ENCODE assay signal across 19 cellular contexts in genomic region chr12:56695327-56696101, GRCh38. TPM values are rescaled to one million over a fixed set of nuclear protein-coding genes. Genes with fewer than 3 reads are reported as not detected.
DNase-seq lines count a peak whose midpoint lies in the region; ATAC-seq and TF ChIP-seq lines count a peak whose summit lies in the region.
"Had no signal": no experiment of that assay in that cellular context is flagged by ENCODE, and none has a peak within 500 bp of the region (broad histone marks: within the 10 kb centered on the region; RNA-seq: fewer than 3 reads in every experiment).

No MANE protein-coding gene starts in this region.

- H3K4me1 ChIP-seq in PC-3 (ENCODE audit: insufficient read depth, low read length) (no peaks in the 10 kb centered on the region), psoas muscle (peaks cover 19% of the 10 kb centered on the region), mucosa of descending colon (ENCODE audit: low read depth) (no peaks in the 10 kb centered on the region)
- H3K4me1 ChIP-seq in naive thymus-derived CD4-positive, alpha-beta T cell (ENCODE audit: control insufficient read depth in 2 of 2, insufficient read depth in 2 of 2, low read length in 2 of 2) = no peaks in the 10 kb centered on the region
- H3K4me1 ChIP-seq: breast epithelium, prostate gland, upper lobe of right lung had no signal

- intact Hi-C loops in PC-3 (cut with micrococcal nuclease) = no loop called here
- intact Hi-C loops in psoas muscle (cut with DNase I) = no loop called here
- intact Hi-C loops in mucosa of descending colon (cut with DNase I, micrococcal nuclease) = no loop called here
- intact Hi-C loops in naive thymus-derived CD4-positive, alpha-beta T cell (cut with micrococcal nuclease) = no loop called here

- H3K27ac Mint-ChIP-seq in naive thymus-derived CD4-positive, alpha-beta T cell = peak overlapping the region in 3 of 9 donors; percentile 14 to 78 (median 37)
- H3K27ac Mint-ChIP-seq: activated naive CD8-positive, alpha-beta T cell; stimulated activated naive CD8-positive, alpha-beta T cell treated with anti-CD3 and anti-CD28 coated beads, Interleukin-15, Interleukin-2, amounts not matched to agents 100 ng/mL and 50 ng/mL, for 24 hours had no signal

- POLR2A ChIA-PET in PC-3 (lab: Charles Lee; ENCODE audit: unreplicated experiment) = interaction anchor here (0.7 kb wide), 1 partner anchor 392 kb away, joined by 5 read pairs; no protein-coding TSS in a partner anchor
- POLR2A ChIA-PET in naive thymus-derived CD4-positive, alpha-beta T cell (lab: Charles Lee) = no interaction called here

- ATAC-seq in PC-3 (peak; percentile 31; the same call in 1 of the 2 replicates), psoas muscle (peak; percentile 54 to 78 (median 67)), mucosa of descending colon (no peak)
- no peak for ATAC-seq in naive thymus-derived CD4-positive, alpha-beta T cell
- ATAC-seq: upper lobe of right lung had no signal

- H3K27me3 ChIP-seq in PC-3 (ENCODE audit: low read length) (no peaks in the 10 kb centered on the region), psoas muscle (ENCODE audit: insufficient read depth in 3 of 3, low read length in 2 of 3) (no peaks in the 10 kb centered on the region)
- H3K27me3 ChIP-seq in naive thymus-derived CD4-positive, alpha-beta T cell (ENCODE audit: control insufficient read depth in 2 of 2, insufficient read depth in 2 of 2, low read length in 2 of 2) = no peaks in the 10 kb centered on the region
- H3K27me3 ChIP-seq: breast epithelium, upper lobe of right lung had no signal

- WGBS in psoas muscle, 3 donors = 26 to 41% (median 28%) methylated on average over 2 of the region's 2 CpGs

- H3K4me3 ChIP-seq in PC-3 (ENCODE audit: low read length) = no peak overlapping the region
- H3K4me3 ChIP-seq in psoas muscle = no peak overlapping the region
- no peak overlapping the region for H3K4me3 ChIP-seq in mucosa of descending colon
- H3K4me3 ChIP-seq in naive thymus-derived CD4-positive, alpha-beta T cell (ENCODE audit: low read length) = no peak overlapping the region
- H3K4me3 ChIP-seq: breast epithelium, prostate gland, upper lobe of right lung had no signal

- peaks cover 0 to 3% (median 0%) of the 10 kb centered on the region in 5 donors for H3K36me3 Mint-ChIP-seq in naive thymus-derived CD4-positive, alpha-beta T cell
- H3K36me3 Mint-ChIP-seq: activated naive CD8-positive, alpha-beta T cell had no signal

- no peaks in the 10 kb centered on the region for H3K79me2 ChIP-seq in PC-3 (ENCODE audit: low read length)

- no TSS peak for BruUV-seq in PC-3 (replicated peaks; lab: Mats Ljungman, UMichigan)

- H3K9me3 ChIP-seq in PC-3 (ENCODE audit: low read length) (no peaks in the 10 kb centered on the region), psoas muscle (no peaks in the 10 kb centered on the region), mucosa of descending colon (no peaks in the 10 kb centered on the region)
- H3K9me3 ChIP-seq in naive thymus-derived CD4-positive, alpha-beta T cell (ENCODE audit: control insufficient read depth in 2 of 3, low read length in 3 of 3) = no peaks in the 10 kb centered on the region
- H3K9me3 ChIP-seq: breast epithelium, prostate gland, upper lobe of right lung had no signal

- DNase-seq in DMS 273 (lab: John Stamatoyannopoulos, UW; ENCODE audit: unreplicated experiment) = peak; percentile 35
- DNase-seq in DMS 273 treated with DMSO at 0.1 percent for 48 hours (lab: John Stamatoyannopoulos, UW) = no peak
- DNase-seq in PC-3 = no peak
- peak; percentile 31 to 54 for DNase-seq in erythroblast (lab: John Stamatoyannopoulos, UW)
- DNase-seq in psoas muscle = no peak
- DNase-seq in mucosa of descending colon = no peak
- no peak for DNase-seq in naive thymus-derived CD4-positive, alpha-beta T cell
- no peak for DNase-seq in cerebellar cortex (ENCODE audit: low spot score)
- DNase-seq: activated CD4-positive, alpha-beta T cell treated with anti-CD3 and anti-CD28 coated beads for 4 hours; hypothalamus; NCI-H1105 treated with DMSO at 0.1 percent for 48 hours; NCI-H345 had no signal

- no peak overlapping the region for H3K9ac ChIP-seq in PC-3 (ENCODE audit: low read length)

- TF ChIP-seq CTCF in PC-3 (conservative IDR thresholded peaks at IDR 0.05; ENCODE audit: low read depth, low read length) = no peak
- TF ChIP-seq CTCF in psoas muscle (IDR thresholded peaks at IDR 0.05) = no peak
- no peak for TF ChIP-seq CTCF in mucosa of descending colon (IDR thresholded peaks at IDR 0.05)

- no peak for TF ChIP-seq POLR2A in erythroblast (IDR thresholded peaks at IDR 0.05; ENCODE audit: low read length)

- H3K27me3 Mint-ChIP-seq in naive thymus-derived CD4-positive, alpha-beta T cell = peaks cover 0 to under 1% (median 0%) of the 10 kb centered on the region in 5 donors
- H3K27me3 Mint-ChIP-seq: activated naive CD8-positive, alpha-beta T cell; stimulated activated naive CD8-positive, alpha-beta T cell treated with anti-CD3 and anti-CD28 coated beads, Interleukin-15, Interleukin-2, amounts not matched to agents 100 ng/mL and 50 ng/mL, for 24 hours had no signal

- H3K36me3 ChIP-seq in PC-3 (ENCODE audit: low read depth, low read length) (no peaks in the 10 kb centered on the region), psoas muscle (ENCODE audit: insufficient read depth in 1 of 2, low read depth in 1 of 2) (no peaks in the 10 kb centered on the region), mucosa of descending colon (ENCODE audit: low read depth) (no peaks in the 10 kb centered on the region)
- no peaks in the 10 kb centered on the region for H3K36me3 ChIP-seq in naive thymus-derived CD4-positive, alpha-beta T cell (ENCODE audit: control insufficient read depth in 2 of 3, insufficient read depth in 3 of 3, low read length in 3 of 3)
- H3K36me3 ChIP-seq: breast epithelium, prostate gland, upper lobe of right lung had no signal

- H3K27ac ChIP-seq in PC-3 (ENCODE audit: low read length) = no peak overlapping the region
- peak overlapping the region; percentile 76 for H3K27ac ChIP-seq in psoas muscle
- no peak overlapping the region for H3K27ac ChIP-seq in naive thymus-derived CD4-positive, alpha-beta T cell (ENCODE audit: low read depth, low read length)
- H3K27ac ChIP-seq: 22Rv1, breast epithelium, C4-2B, upper lobe of right lung had no signal

- H2AFZ ChIP-seq in PC-3 (ENCODE audit: low read length) = no peak overlapping the region

- H3K9me3 Mint-ChIP-seq in naive thymus-derived CD4-positive, alpha-beta T cell = peaks cover 0 to 2% (median 0%) of the 10 kb centered on the region in 11 donors
- H3K9me3 Mint-ChIP-seq: stimulated activated naive CD8-positive, alpha-beta T cell treated with anti-CD3 and anti-CD28 coated beads, Interleukin-15, Interleukin-2, amounts not matched to agents 100 ng/mL and 50 ng/mL, for 24 hours had no signal

- no peaks in the 10 kb centered on the region for H3F3A ChIP-seq in PC-3 (ENCODE audit: low read length, unreplicated experiment)

- no peak overlapping the region for H3K4me2 ChIP-seq in PC-3 (ENCODE audit: low read length)

- H3K4me1 Mint-ChIP-seq in naive thymus-derived CD4-positive, alpha-beta T cell = peaks cover 0 to 6% (median 0%) of the 10 kb centered on the region in 7 donors

- no peaks in the 10 kb centered on the region for H4K20me1 ChIP-seq in PC-3 (ENCODE audit: low read length)

- CTCF ChIA-PET in PC-3 (lab: Charles Lee) = no interaction called here
- CTCF ChIA-PET in naive thymus-derived CD4-positive, alpha-beta T cell (lab: Charles Lee) = no interaction called here

- H3K4me3 Mint-ChIP-seq in naive thymus-derived CD4-positive, alpha-beta T cell = no peak overlapping the region
- H3K4me3 Mint-ChIP-seq: activated naive CD8-positive, alpha-beta T cell; stimulated activated naive CD8-positive, alpha-beta T cell treated with anti-CD3 and anti-CD28 coated beads, Interleukin-15, Interleukin-2, amounts not matched to agents 100 ng/mL and 50 ng/mL, for 24 hours had no signal

- no peaks in the 10 kb centered on the region for H3K9me2 ChIP-seq in PC-3 (replicated peaks; ENCODE audit: low read length)

RNA-seq across cellular contexts. Expression of gene PTGES3, which starts 7.4 kb away (rescaled TPM):
- 165 and 172 TPM in 2 replicates for total RNA-seq in PC-3 (2014; rRNA removed)
- total RNA-seq in psoas muscle = 100 to 1,000 TPM; 118 to 192 (median 148) TPM
- polyA plus RNA-seq in psoas muscle = 100 to 1,000 TPM; 141 to 253 (median 165) TPM
- 100 to 1,000 TPM; 155 to 223 (median 164) TPM for total RNA-seq in mucosa of descending colon
- 100 to 1,000 TPM; 111 to 229 (median 153) TPM for total RNA-seq in naive thymus-derived CD4-positive, alpha-beta T cell
- polyA plus RNA-seq in naive thymus-derived CD4-positive, alpha-beta T cell = 100 to 1,000 TPM; 221 to 289 TPM

RNA-seq across cellular contexts. Expression of gene NACA, which starts 29.6 kb away (rescaled TPM):
- total RNA-seq in PC-3 (2014; rRNA removed) (839 and 1,420 TPM in 2 replicates), psoas muscle (100 to 1,000 TPM; 434 to 719 (median 530) TPM), mucosa of descending colon (100 to 1,000 TPM; 507 to 753 (median 639) TPM)
- polyA plus RNA-seq in psoas muscle = 1,000 to 10,000 TPM in 1 of 3 donors, 100 to 1,000 TPM in 2; 483 to 1,147 (median 489) TPM
- total RNA-seq in naive thymus-derived CD4-positive, alpha-beta T cell = 1,000 to 10,000 TPM in 4 of 5 experiments, 100 to 1,000 TPM in 1; 834 to 1,486 (median 1,355) TPM
- polyA plus RNA-seq in naive thymus-derived CD4-positive, alpha-beta T cell = 1,000 to 10,000 TPM; 1,440 to 1,626 TPM

RNA-seq across cellular contexts. Expression of gene ATP5F1B, which starts 49.7 kb away (rescaled TPM):
- total RNA-seq in PC-3 (2014; rRNA removed) = 981 and 1,046 TPM in 2 replicates
- 1,000 to 10,000 TPM; 1,044 to 2,377 (median 1,300) TPM for total RNA-seq in psoas muscle
- polyA plus RNA-seq in psoas muscle = 1,000 to 10,000 TPM; 1,196 to 2,759 (median 1,470) TPM
- total RNA-seq in mucosa of descending colon = 1,000 to 10,000 TPM in 2 of 3 donors, 100 to 1,000 TPM in 1; 874 to 1,329 (median 1,265) TPM
- 100 to 1,000 TPM; 217 to 476 (median 267) TPM for total RNA-seq in naive thymus-derived CD4-positive, alpha-beta T cell
- polyA plus RNA-seq in naive thymus-derived CD4-positive, alpha-beta T cell = 100 to 1,000 TPM; 658 to 688 TPM

RNA-seq across cellular contexts. Expression of gene PRIM1, which starts 56.6 kb away (rescaled TPM):
- total RNA-seq in PC-3 (2014; rRNA removed) (25.0 and 32.3 TPM in 2 replicates), psoas muscle (1 to 10 TPM; 2.3 to 4.8 (median 3.4) TPM), mucosa of descending colon (10 to 100 TPM in 1 of 3 donors, 1 to 10 TPM in 2; 6.3 to 11.5 (median 6.8) TPM)
- 1 to 10 TPM; 3.0 to 10.0 (median 6.3) TPM for polyA plus RNA-seq in psoas muscle
- 10 to 100 TPM; 11.5 to 39.8 (median 26.2) TPM for total RNA-seq in naive thymus-derived CD4-positive, alpha-beta T cell
- 10 to 100 TPM; 40.0 to 55.1 TPM for polyA plus RNA-seq in naive thymus-derived CD4-positive, alpha-beta T cell

Comparison
In these comparisons a context has a peak if more than half of its experiments do, and no peak if none do; other contexts are left out.
1. DNase-seq: peak in DMS 273 (single experiment) and erythroblast (2 of 2); none in DMS 273 treated with DMSO at 0.1 percent for 48 hours (single experiment), PC-3 (single experiment), psoas muscle (0 of 2), mucosa of descending colon (0 of 3), naive thymus-derived CD4-positive, alpha-beta T cell (0 of 9) and cerebellar cortex (single experiment).
2. ATAC-seq: peak in PC-3 (single experiment) and psoas muscle (4 of 4); none in mucosa of descending colon (single experiment) and naive thymus-derived CD4-positive, alpha-beta T cell (single experiment).